In the genomic region with DNA sequence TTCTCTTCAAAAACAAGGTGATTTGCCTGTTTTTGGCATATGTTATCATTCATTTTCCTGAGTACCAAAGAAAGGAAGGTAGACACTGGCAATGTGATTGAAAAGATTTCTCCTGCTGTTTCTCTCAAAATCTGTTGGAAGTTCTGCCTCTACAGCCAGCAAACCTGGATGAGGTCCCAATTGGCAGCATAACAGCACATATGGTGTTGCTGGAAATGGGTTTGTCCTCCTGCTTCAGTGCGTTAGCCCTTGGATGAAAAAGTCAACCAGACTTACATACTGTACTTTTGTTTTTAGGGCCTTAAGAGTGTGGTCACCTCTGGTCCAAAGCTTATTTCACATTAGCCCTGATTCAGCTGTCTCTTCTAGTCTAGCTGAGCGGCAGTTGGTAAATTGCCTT, we compare ENCODE assay signal across 18 cellular contexts.
DNase-seq lines count a peak whose midpoint lies in the region; ATAC-seq and TF ChIP-seq lines count a peak whose summit lies in the region.
"Had no signal": no experiment of that assay in that cellular context is flagged by ENCODE, and none has a peak within 500 bp of the region (broad histone marks: within the 10 kb centered on the region; RNA-seq: fewer than 3 reads in every experiment).

No MANE protein-coding gene starts in this region.

- no peak for DNase-seq in DND-41
- peak; percentile 90 for DNase-seq in NCI-H446 treated with DMSO at 0.1 percent for 48 hours (lab: John Stamatoyannopoulos, UW)
- DNase-seq in fibroblast of gingiva (ENCODE audit: low read depth): peak; percentile 22
- DNase-seq in inferior parietal cortex (ENCODE audit: extremely low spot score): peak; percentile 4
- no peak for DNase-seq in SHP77 treated with DMSO at 0.1 percent for 48 hours (lab: John Stamatoyannopoulos, UW)
- DNase-seq: ACHN; C1 segment of cervical spinal cord; Calu3; CD4-positive, alpha-beta T cell; DMS153; DMS79 treated with DMSO at 0.1 percent for 48 hours; GDM1; GOT3 had no signal

- H3K36me3 ChIP-seq in DND-41 (ENCODE audit: insufficient read depth, low read length): no peaks in the 10 kb centered on the region
- H3K36me3 ChIP-seq: HAP-1 had no signal

- H3K9ac ChIP-seq in DND-41 (ENCODE audit: low read depth, low read length): no peak overlapping the region

- H3K4me2 ChIP-seq in DND-41 (ENCODE audit: insufficient read depth, low read length): no peak overlapping the region

- no peaks in the 10 kb centered on the region for H3K79me2 ChIP-seq in DND-41 (ENCODE audit: insufficient read depth, low read length)

- H4K20me1 ChIP-seq in DND-41 (ENCODE audit: insufficient read depth, low read length): no peaks in the 10 kb centered on the region

- H3K27me3 ChIP-seq in DND-41 (ENCODE audit: insufficient read depth, low read length, poor library complexity): no peaks in the 10 kb centered on the region

- no peaks in the 10 kb centered on the region for H3K4me1 ChIP-seq in DND-41 (ENCODE audit: insufficient read depth, low read length)
- H3K4me1 ChIP-seq: HAP-1 had no signal

- H3K4me3 ChIP-seq in DND-41 (ENCODE audit: low read depth in 1 of 2, low read length in 2 of 2): no peak overlapping the region
- H3K4me3 ChIP-seq: HAP-1 had no signal

- H3K27ac ChIP-seq in DND-41 (ENCODE audit: low read length): no peak overlapping the region

- ATAC-seq in DND-41 (ENCODE audit: insufficient read depth, low read depth) (no peak), GM19395 (IDR thresholded peaks at IDR 0.05; ENCODE audit: unreplicated experiment) (no peak), HG02973 (IDR thresholded peaks at IDR 0.05; ENCODE audit: unreplicated experiment) (no peak), HG02798 (IDR thresholded peaks at IDR 0.05; ENCODE audit: poor library complexity, unreplicated experiment) (no peak)
- ATAC-seq: HepG2 had no signal

- H3K9me3 ChIP-seq in DND-41 (ENCODE audit: insufficient read depth, low read length, severe bottlenecking): no peaks in the 10 kb centered on the region
- H3K9me3 ChIP-seq: HAP-1 had no signal

- peak overlapping the region; percentile 22; the same call in 1 of the 2 replicates for H2AFZ ChIP-seq in DND-41 (ENCODE audit: low read depth, low read length)

- TF ChIP-seq CTCF in DND-41 (IDR thresholded peaks at IDR 0.05; ENCODE audit: borderline replicate concordance, extremely low read depth, low read length, poor library complexity, severe bottlenecking): no peak

Comparison
In these comparisons a context has a peak if more than half of its experiments do, and no peak if none do; other contexts are left out.
1. DNase-seq: peak in NCI-H446 treated with DMSO at 0.1 percent for 48 hours (single experiment), fibroblast of gingiva (single experiment) and inferior parietal cortex (single experiment); none in DND-41 (single experiment) and SHP77 treated with DMSO at 0.1 percent for 48 hours (single experiment).